ENCODE assay signal across 1 cellular context in genomic region chr10:63409465-63410027, GRCh38.
TF ChIP-seq lines count a peak whose summit lies in the region.

No MANE protein-coding gene starts in this region.

TF ChIP-seq in SK-N-SH treated with all-trans-retinoic acid at 6 μM for 48 hours, 23 proteins besides CTCF, POLR2A, EP300 and RAD21 (continued from another document):
- no peak for TF ChIP-seq ARNTL (CRISPR knock-in tag; IDR thresholded peaks at IDR 0.05; ENCODE audit: borderline replicate concordance, low read depth)
